In genomic region chr20:50765674-50766073, GRCh38 we compare ENCODE assay signal across 25 cellular contexts.
"Had no signal": no experiment of that assay in that cellular context is flagged by ENCODE, and none has a peak within 500 bp of the region (broad histone marks: within the 10 kb centered on the region; RNA-seq: fewer than 3 reads in every experiment).

No MANE protein-coding gene starts in this region.

- DNase-seq: activated CD4-positive, alpha-beta memory T cell treated with anti-CD3 and anti-CD28 coated beads, Interleukin-2, amount 10 ng/mL, durations not matched to agents 7 days and 5 days; activated CD4-positive, alpha-beta T cell treated with anti-CD3 and anti-CD28 coated beads for 1 hour; activated CD4-positive, alpha-beta T cell treated with anti-CD3 and anti-CD28 coated beads for 48 hours; activated CD4-positive, CD25-positive, alpha-beta regulatory T cell; activated CD8-positive, alpha-beta memory T cell treated with anti-CD3 and anti-CD28 coated beads for 24 hours; activated CD8-positive, alpha-beta memory T cell treated with anti-CD3 and anti-CD28 coated beads, Interleukin-2, amount 50 U/mL, for 48 hours; activated effector memory CD4-positive, alpha-beta T cell treated with Interleukin-2 at 50 U/mL for 16 hours; activated naive CD4-positive, alpha-beta T cell treated with anti-CD3 and anti-CD28 coated beads, Interleukin-2, amount 10 ng/mL, durations not matched to agents 7 days and 5 days; activated naive CD8-positive, alpha-beta T cell treated with anti-CD3 and anti-CD28 coated beads, Interleukin-2, amount 50 U/mL, for 24 hours; activated T-cell treated with anti-CD3 and anti-CD28 coated beads, Interleukin-2, amount 50 U/mL, for 48 hours; anterior cingulate cortex; caudate nucleus; MM.1S; NCI-H1092; NCI-H1436 treated with DMSO at 0.1 percent for 48 hours; NCI-H1694 treated with DMSO at 0.1 percent for 48 hours; NCI-H2029; NCI-H345; NCI-H524 treated with DMSO at 0.1 percent for 48 hours; Right ventricle myocardium superior; T1000; WERI-Rb-1 had no signal

- H3K4me3 Mint-ChIP-seq: activated CD4-positive, alpha-beta memory T cell treated with anti-CD3 and anti-CD28 coated beads, Interleukin-2, amount 10 ng/mL, durations not matched to agents 7 days and 5 days; activated CD8-positive, alpha-beta memory T cell treated with anti-CD3 and anti-CD28 coated beads, Interleukin-2, amount 10 ng/mL, durations not matched to agents 7 days and 5 days; activated naive CD4-positive, alpha-beta T cell treated with anti-CD3 and anti-CD28 coated beads, Interleukin-2, amount 10 ng/mL, durations not matched to agents 7 days and 5 days; activated naive CD8-positive, alpha-beta T cell; activated naive CD8-positive, alpha-beta T cell treated with anti-CD3 and anti-CD28 coated beads, Interleukin-2, amount 50 U/mL, for 24 hours; brain had no signal

- H3K36me3 Mint-ChIP-seq: activated CD8-positive, alpha-beta memory T cell treated with anti-CD3 and anti-CD28 coated beads, Interleukin-2, amount 10 ng/mL, durations not matched to agents 7 days and 5 days; activated naive CD4-positive, alpha-beta T cell treated with anti-CD3 and anti-CD28 coated beads, Interleukin-2, amount 10 ng/mL, durations not matched to agents 7 days and 5 days; activated naive CD8-positive, alpha-beta T cell; brain had no signal

- H3K27ac Mint-ChIP-seq: activated CD4-positive, alpha-beta memory T cell treated with anti-CD3 and anti-CD28 coated beads, Interleukin-2, amount 10 ng/mL, durations not matched to agents 7 days and 5 days; activated CD8-positive, alpha-beta memory T cell treated with anti-CD3 and anti-CD28 coated beads, Interleukin-2, amount 10 ng/mL, durations not matched to agents 7 days and 5 days; activated naive CD4-positive, alpha-beta T cell treated with anti-CD3 and anti-CD28 coated beads, Interleukin-2, amount 10 ng/mL, durations not matched to agents 7 days and 5 days; activated naive CD8-positive, alpha-beta T cell; activated naive CD8-positive, alpha-beta T cell treated with anti-CD3 and anti-CD28 coated beads, Interleukin-2, amount 50 U/mL, for 24 hours; brain had no signal

- ATAC-seq: activated CD8-positive, alpha-beta memory T cell treated with anti-CD3 and anti-CD28 coated beads, Interleukin-2, amount 10 ng/mL, durations not matched to agents 7 days and 5 days; activated naive CD8-positive, alpha-beta T cell treated with anti-CD3 and anti-CD28 coated beads, Interleukin-2, amount 50 U/mL, for 24 hours had no signal

- H3K9me3 Mint-ChIP-seq: activated CD4-positive, alpha-beta memory T cell treated with anti-CD3 and anti-CD28 coated beads, Interleukin-2, amount 10 ng/mL, durations not matched to agents 7 days and 5 days; activated naive CD4-positive, alpha-beta T cell treated with anti-CD3 and anti-CD28 coated beads, Interleukin-2, amount 10 ng/mL, durations not matched to agents 7 days and 5 days; activated naive CD8-positive, alpha-beta T cell treated with anti-CD3 and anti-CD28 coated beads, Interleukin-2, amount 50 U/mL, for 24 hours; brain had no signal

- H3K36me3 ChIP-seq: WERI-Rb-1 had no signal

- H3K4me1 Mint-ChIP-seq: activated CD4-positive, alpha-beta memory T cell treated with anti-CD3 and anti-CD28 coated beads, Interleukin-2, amount 10 ng/mL, durations not matched to agents 7 days and 5 days; activated CD8-positive, alpha-beta memory T cell treated with anti-CD3 and anti-CD28 coated beads, Interleukin-2, amount 10 ng/mL, durations not matched to agents 7 days and 5 days; activated naive CD4-positive, alpha-beta T cell treated with anti-CD3 and anti-CD28 coated beads, Interleukin-2, amount 10 ng/mL, durations not matched to agents 7 days and 5 days; activated naive CD8-positive, alpha-beta T cell treated with anti-CD3 and anti-CD28 coated beads, Interleukin-2, amount 50 U/mL, for 24 hours had no signal

- H3K27me3 Mint-ChIP-seq: activated naive CD8-positive, alpha-beta T cell treated with anti-CD3 and anti-CD28 coated beads, Interleukin-2, amount 50 U/mL, for 24 hours; brain had no signal
